Comparison of ENCODE assay signal across 16 cellular contexts in the genomic region with DNA sequence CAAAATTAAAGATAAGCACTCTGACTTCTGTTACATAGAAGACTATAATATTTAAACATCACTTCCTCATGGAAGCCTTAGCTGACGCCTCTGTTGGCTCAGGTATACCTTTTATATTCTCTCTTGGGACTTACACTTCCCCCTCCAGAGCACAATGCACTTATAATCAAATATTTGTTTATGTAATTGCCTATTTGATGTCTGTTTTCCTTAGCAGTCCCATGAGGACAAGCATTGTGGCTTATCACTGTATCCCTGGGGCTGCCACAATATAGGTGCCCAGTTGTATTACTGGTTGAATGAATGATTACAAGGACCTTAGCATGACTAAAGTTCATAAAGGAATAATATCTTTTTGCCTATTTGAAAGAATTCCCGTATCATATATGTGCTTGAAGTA.
A peak's percentile ranks its signal among the peaks of the same experiment; 100 is the strongest.
DNase-seq lines count a peak whose midpoint lies in the region; ATAC-seq, FAIRE-seq and TF ChIP-seq lines count a peak whose summit lies in the region.
"Had no signal": no experiment of that assay in that cellular context is flagged by ENCODE, and none has a peak within 500 bp of the region (broad histone marks: within the 10 kb centered on the region; RNA-seq: fewer than 3 reads in every experiment).

No MANE protein-coding gene starts in this region.

- H3K9me3 ChIP-seq in HEK293 (ENCODE audit: control insufficient read depth, insufficient read depth, low read depth, low read length) (no peaks in the 10 kb centered on the region), kidney (ENCODE audit: control insufficient read depth in 1 of 2, low read length in 2 of 2) (no peaks in the 10 kb centered on the region)

- DNase-seq in COLO668 (lab: John Stamatoyannopoulos, UW; ENCODE audit: unreplicated experiment) (peak; percentile 32), NCI-H2081 (lab: John Stamatoyannopoulos, UW) (peak; percentile 51 to 78), NCI-H774 (lab: John Stamatoyannopoulos, UW) (peak; percentile 92), kidney (no peak)
- DNase-seq: AML-193; CD4-positive, CD25-positive, alpha-beta regulatory T cell; H7; NCI-H187 treated with DMSO at 0.1 percent for 48 hours; NCI-H446; T-helper 9 cell had no signal

- no peak for ATAC-seq in GM18909 (IDR thresholded peaks at IDR 0.05; ENCODE audit: poor library complexity, unreplicated experiment)
- ATAC-seq in GM18868 (IDR thresholded peaks at IDR 0.05; ENCODE audit: unreplicated experiment) = no peak
- no peak for ATAC-seq in HG03280 (IDR thresholded peaks at IDR 0.05; ENCODE audit: unreplicated experiment)
- ATAC-seq: HepG2 had no signal

- H3K27ac ChIP-seq in HEK293 (ENCODE audit: extremely low read depth, low read depth, low read length) = no peak overlapping the region
- H3K27ac ChIP-seq in kidney (ENCODE audit: low read depth in 2 of 2, low read length in 2 of 2) = no peak overlapping the region

- FAIRE-seq in kidney (lab: Jason Lieb, UNC) = no peak
- FAIRE-seq: D721Med, HepG2 had no signal

- H3K9ac ChIP-seq in kidney (ENCODE audit: low read length in 2 of 2) = no peak overlapping the region

- no peaks in the 10 kb centered on the region for H3K36me3 ChIP-seq in HEK293 (ENCODE audit: control insufficient read depth in 2 of 2, insufficient read depth in 1 of 2, low read length in 2 of 2)
- H3K36me3 ChIP-seq in kidney (ENCODE audit: control insufficient read depth in 1 of 2, insufficient read depth in 2 of 2, low read length in 2 of 2) = no peaks in the 10 kb centered on the region

- H3K4me3 ChIP-seq in HEK293 (ENCODE audit: low read depth, low read length) (no peak overlapping the region), kidney (ENCODE audit: low read length in 2 of 2) (no peak overlapping the region)

- H3K4me1 ChIP-seq in HEK293 (ENCODE audit: control insufficient read depth, insufficient read depth, low read length) (peaks cover 6% of the 10 kb centered on the region; the same call in 1 of the 2 replicates), kidney (ENCODE audit: control insufficient read depth in 1 of 2, insufficient read depth in 1 of 2, low read depth in 1 of 2, low read length in 2 of 2) (no peaks in the 10 kb centered on the region)

- CTCF ChIA-PET in HEK293 (lab: Yijun Ruan, JAX) = no interaction called here

- intact Hi-C loops in kidney (cut with DNase I) = no loop called here

- TF ChIP-seq CTCF in HEK293 (tag by site-specific recombination; IDR thresholded peaks at IDR 0.05) (no peak), kidney (IDR thresholded peaks at IDR 0.05; ENCODE audit: borderline replicate concordance, extremely low read depth, insufficient read depth) (no peak)

- POLR2A ChIA-PET in HEK293 (lab: Yijun Ruan, JAX) = no interaction called here

TF ChIP-seq in HEK293, 187 proteins besides CTCF, POLR2A, EP300 and RAD21:
- TF ChIP-seq, protein P1, sequence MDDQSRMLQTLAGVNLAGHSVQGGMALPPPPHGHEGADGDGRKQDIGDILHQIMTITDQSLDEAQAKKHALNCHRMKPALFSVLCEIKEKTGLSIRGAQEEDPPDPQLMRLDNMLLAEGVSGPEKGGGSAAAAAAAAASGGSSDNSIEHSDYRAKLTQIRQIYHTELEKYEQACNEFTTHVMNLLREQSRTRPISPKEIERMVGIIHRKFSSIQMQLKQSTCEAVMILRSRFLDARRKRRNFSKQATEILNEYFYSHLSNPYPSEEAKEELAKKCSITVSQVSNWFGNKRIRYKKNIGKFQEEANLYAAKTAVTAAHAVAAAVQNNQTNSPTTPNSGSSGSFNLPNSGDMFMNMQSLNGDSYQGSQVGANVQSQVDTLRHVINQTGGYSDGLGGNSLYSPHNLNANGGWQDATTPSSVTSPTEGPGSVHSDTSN (CRISPR knock-in tag; IDR thresholded peaks at IDR 0.05) = no peak
- 0 out of 2 replicates have a peak, but pooled peaks have one; percentile 28 for TF ChIP-seq OSR2 (tag by site-specific recombination; IDR thresholded peaks at IDR 0.05)
- no peak for TF ChIP-seq ZNF2 (tag by site-specific recombination; IDR thresholded peaks at IDR 0.05)
- TF ChIP-seq TCF7L2 (IDR thresholded peaks at IDR 0.05; ENCODE audit: borderline replicate concordance, low read depth, low read length) = peak; percentile 66; the same call in 1 of the 2 replicates
- no peak for TF ChIP-seq ZNF555 (tag by site-specific recombination; conservative IDR thresholded peaks at IDR 0.05)
- TF ChIP-seq ZSCAN18 (tag by site-specific recombination; IDR thresholded peaks at IDR 0.05) = no peak
TF ChIP-seq in HEK293: peak in this region for 2.
